Comparison of ENCODE assay signal across 17 cellular contexts in genomic region chr12:108613548-108613947, GRCh38. TPM values are rescaled to one million over a fixed set of nuclear protein-coding genes. Genes with fewer than 3 reads are reported as not detected.
DNase-seq lines count a peak whose midpoint lies in the region; ATAC-seq, FAIRE-seq and TF ChIP-seq lines count a peak whose summit lies in the region.
"Had no signal": no experiment of that assay in that cellular context is flagged by ENCODE, and none has a peak within 500 bp of the region (broad histone marks: within the 10 kb centered on the region; RNA-seq: fewer than 3 reads in every experiment).

No MANE protein-coding gene starts in this region.

- H4K20me1 ChIP-seq in GM12878 (ENCODE audit: control insufficient read depth, insufficient read depth) (no peaks in the 10 kb centered on the region), HepG2 (ENCODE audit: insufficient read depth, low read length) (no peaks in the 10 kb centered on the region)

- TF ChIP-seq EP300 in GM12878 (IDR thresholded peaks at IDR 0.05; ENCODE audit: borderline replicate concordance in 1 of 2, control insufficient read depth in 1 of 2, low read depth in 2 of 2, low read length in 2 of 2) (no peak), HepG2 (IDR thresholded peaks at IDR 0.05; ENCODE audit: low read depth in 2 of 2, low read length in 2 of 2) (no peak), HepG2 (CRISPR knock-in tag; IDR thresholded peaks at IDR 0.05; ENCODE audit: borderline replicate concordance) (no peak)

- H3K79me2 ChIP-seq in GM12878 (ENCODE audit: control insufficient read depth, insufficient read depth, low read length) (no peaks in the 10 kb centered on the region), HepG2 (ENCODE audit: insufficient read depth, low read length) (no peaks in the 10 kb centered on the region)

- BruUV-seq in GM12878 (replicated peaks; lab: Mats Ljungman, UMichigan) (no TSS peak), HepG2 (replicated peaks; lab: Mats Ljungman, UMichigan) (no TSS peak)

- H2AFZ ChIP-seq in GM12878 (ENCODE audit: control insufficient read depth, low read depth, low read length) (peak overlapping the region; percentile 33), HepG2 (ENCODE audit: low read length) (no peak overlapping the region)

- WGBS in GM12878 (ENCODE audit: insufficient coverage, insufficient replicate concordance, low lambda C conversion rate, missing lambda C conversion rate): 47% methylated on average over 9 of the region's 9 CpGs
- 20% methylated on average over 2 of the region's 9 CpGs for WGBS in HepG2 (ENCODE audit: low lambda C conversion rate)

- TF ChIP-seq RAD21 in GM12878 (IDR thresholded peaks at IDR 0.05; ENCODE audit: insufficient read depth, low read depth, low read length): no peak
- no peak for TF ChIP-seq RAD21 in HepG2 (CRISPR knock-in tag; IDR thresholded peaks at IDR 0.05)

- TF ChIP-seq POLR2A in GM12878 (IDR thresholded peaks at IDR 0.05; ENCODE audit: low read depth, low read length) (no peak), HepG2 (IDR thresholded peaks at IDR 0.05; ENCODE audit: insufficient read depth in 1 of 2, low read depth in 2 of 2, low read length in 2 of 2) (no peak)

- TF ChIP-seq CTCF in GM12878 (IDR thresholded peaks at IDR 0.05 in 2 of 3, conservative IDR thresholded peaks at IDR 0.05 in 1 of 3; ENCODE audit: control insufficient read depth in 2 of 3, extremely low read depth in 1 of 3, insufficient read depth in 1 of 3, low read depth in 3 of 3, low read length in 3 of 3): no peak
- TF ChIP-seq CTCF in foreskin fibroblast (IDR thresholded peaks at IDR 0.05; ENCODE audit: low read depth, low read length): no peak
- TF ChIP-seq CTCF in coronary artery (IDR thresholded peaks at IDR 0.05): no peak
- no peak for TF ChIP-seq CTCF in HepG2 (CRISPR knock-in tag; IDR thresholded peaks at IDR 0.05)

- in situ Hi-C loops in GM12878 (cut with MboI): no loop called here
- in situ Hi-C loops in HepG2 (cut with HindIII; ENCODE audit: extremely low pct_ligation_motif_present, low pct_unique_long_range_greater_than_20kb): no loop called here

- H3K9ac ChIP-seq in GM12878 (ENCODE audit: control insufficient read depth, insufficient read depth, low read length) (peak overlapping the region; percentile 50; the same call in 1 of the 2 replicates), HepG2 (ENCODE audit: insufficient read depth, low read depth, low read length) (no peak overlapping the region)

- no peak overlapping the region for H3K4me3 ChIP-seq in GM12878
- H3K4me3 ChIP-seq in foreskin fibroblast (ENCODE audit: low read depth in 1 of 2, low read length in 2 of 2): no peak overlapping the region
- H3K4me3 ChIP-seq in coronary artery: no peak overlapping the region
- no peak overlapping the region for H3K4me3 ChIP-seq in HepG2 (replicated peaks in 1 of 3; ENCODE audit: insufficient read depth in 1 of 3, low read depth in 2 of 3, low read length in 3 of 3)
- H3K4me3 ChIP-seq: ovary had no signal

- RAD21 ChIA-PET in GM12878 (lab: Charles Lee; ENCODE audit: unreplicated experiment): interaction anchor here (1.1 to 15.9 kb wide), 4 partner anchors 21 to 337 kb away, joined by 3 to 633 read pairs (median 5); partner anchors contain the start of genes ISCU, SART3 and SELPLG

- H3K4me2 ChIP-seq in GM12878 (ENCODE audit: control insufficient read depth, insufficient read depth) (peak overlapping the region; percentile 30; the same call in 1 of the 2 replicates), HepG2 (ENCODE audit: low read depth, low read length) (no peak overlapping the region)

- H3K27ac ChIP-seq in GM12878 (ENCODE audit: control insufficient read depth, insufficient read depth) (peak overlapping the region; percentile 65), coronary artery (no peak overlapping the region), HepG2 (ENCODE audit: extremely low read length, insufficient read depth, low read length) (no peak overlapping the region)
- H3K27ac ChIP-seq: ovary had no signal

- intact Hi-C loops in GM12878 (cut with micrococcal nuclease; ENCODE audit: unreplicated experiment): no loop called here
- intact Hi-C loops in HepG2 (cut with micrococcal nuclease; ENCODE audit: unreplicated experiment): no loop called here

- H3K27me3 ChIP-seq in GM12878 (replicated peaks in 1 of 2; ENCODE audit: control insufficient read depth in 2 of 2, insufficient read depth in 2 of 2, low read length in 1 of 2) (no peaks in the 10 kb centered on the region), HepG2 (ENCODE audit: control insufficient read depth in 1 of 2, insufficient read depth in 2 of 2, low read length in 2 of 2) (peaks cover 0 to 24% of the 10 kb centered on the region in 2 experiments; a peak in 4 of 5 replicates)
- H3K27me3 ChIP-seq: ovary had no signal

- FAIRE-seq in GM18507 (lab: Jason Lieb, UNC): peak; percentile 33
- FAIRE-seq in GM12878 (lab: Jason Lieb, UNC): no peak
- FAIRE-seq in HepG2 (lab: Jason Lieb, UNC): no peak

- SMC1A ChIA-PET in GM12878 (lab: Charles Lee; ENCODE audit: uncharacterized antibody, unreplicated experiment): interaction anchor here (0.9 to 11.4 kb wide), 3 partner anchors 24 to 51 kb away, joined by 3 to 718 read pairs (median 6); partner anchors contain the start of genes ISCU and SART3

- peak; percentile 16 for ATAC-seq in GM12878
- no peak for ATAC-seq in HepG2
- ATAC-seq: left cardiac atrium had no signal

- peaks cover 67% of the 10 kb centered on the region for H3K4me1 ChIP-seq in GM12878 (ENCODE audit: control insufficient read depth, insufficient read depth, low read length)
- peaks cover 16% of the 10 kb centered on the region for H3K4me1 ChIP-seq in HepG2 (ENCODE audit: insufficient read depth, low read length)

- peaks cover 13% of the 10 kb centered on the region; the same call in 2 of the 3 replicates for H3K9me3 ChIP-seq in GM12878 (replicated peaks; ENCODE audit: control insufficient read depth, insufficient read depth, low read length)
- no peaks in the 10 kb centered on the region for H3K9me3 ChIP-seq in HepG2 (ENCODE audit: low read length)
- H3K9me3 ChIP-seq: ovary had no signal

- POLR2A ChIA-PET in GM12878 (lab: Charles Lee) (interaction anchor here (1.1 to 6.1 kb wide), 6 partner anchors 21 to 46 kb away, joined by 3 to 73 read pairs (median 4); partner anchors contain the start of gene SELPLG), HepG2 (lab: Yijun Ruan, JAX) (no interaction called here)

- H3K36me3 ChIP-seq in GM12878 (ENCODE audit: control insufficient read depth in 2 of 2, insufficient read depth in 2 of 2, low read length in 1 of 2) (no peaks in the 10 kb centered on the region), HepG2 (replicated peaks in 1 of 2; ENCODE audit: control insufficient read depth in 1 of 2, insufficient read depth in 2 of 2, low read length in 2 of 2) (no peaks in the 10 kb centered on the region)
- H3K36me3 ChIP-seq: ovary had no signal

- no peak for DNase-seq in GM18507 (ENCODE audit: extremely low spot score, insufficient read length, low read depth)
- no peak for DNase-seq in GM12878 (ENCODE audit: low read depth, low spot score)
- DNase-seq in myocyte (ENCODE audit: low read depth): peak; percentile 52
- no peak for DNase-seq in foreskin fibroblast
- DNase-seq in coronary artery (ENCODE audit: low spot score): no peak
- DNase-seq in SKM-1 treated with dmso at 0.1 percent for 144 hours (lab: John Stamatoyannopoulos, UW; ENCODE audit: unreplicated experiment): no peak
- DNase-seq in HepG2 (ENCODE audit: low spot score): no peak
- DNase-seq: cortex of kidney; DMS153; foreskin melanocyte; GOT3; KBM-7; left cardiac atrium; NCI-H2029; NK-92 treated with Interleukin-12 subunit alpha and Interleukin-12 subunit beta, amount 100 ng/mL, for 24 hours; ovary; stimulated activated CD4-positive, alpha-beta T cell treated with anti-CD3 and anti-CD28 coated beads, Interleukin-4, amount 100 ng/mL, for 1 hour had no signal

- CTCF ChIA-PET in GM12878 (lab: Yijun Ruan, JAX): interaction anchor here (1.6 to 17.2 kb wide), 2 partner anchors 22 to 46 kb away, joined by 3 to 866 read pairs; partner anchors contain the start of genes ISCU and SART3
- CTCF ChIA-PET in HepG2 (lab: Yijun Ruan, JAX; ENCODE audit: low intra/inter-chr PET ratio, low total read pairs): no interaction called here

RNA-seq across cellular contexts. Expression of gene TMEM119, which starts 15.7 kb away (rescaled TPM):
- 0.27 TPM in 1 of 2 replicates, not detected in the other for total RNA-seq in GM12878 (2013; cell fraction: nucleolus; rRNA removed)
- total RNA-seq in GM12878 (2014; rRNA removed): 0.05 and 0.11 TPM in 2 replicates
- not detected in 2 replicates for total RNA-seq in GM12878 (2014; rRNA removed; fragmentation: Illumina TruSeq; extraction: Trizol)
- total RNA-seq in GM12878 (2021): 0.44 TPM in 1 of 2 replicates, not detected in the other
- polyA plus RNA-seq in GM12878 (2011; ENCODE audit: low read depth): 0.22 TPM
- polyA plus RNA-seq in GM12878 (2011; rRNA removed): 0.23 and 0.29 TPM in 2 replicates
- 0.19 and 0.35 TPM in 2 replicates for polyA plus RNA-seq in GM12878 (2011; cell fraction: cytosol; rRNA removed)
- polyA plus RNA-seq in GM12878 (2011; cell fraction: nucleus; rRNA removed): 0.59 and 0.67 TPM in 2 replicates
- polyA plus RNA-seq in GM12878 (2012): 0.12 and 0.53 TPM in 2 replicates
- not detected in 2 replicates for polyA plus RNA-seq in GM12878 (2014; fragmentation: Illumina TruSeq; extraction: Trizol)
- not detected for polyA plus RNA-seq in GM12878 (2014; fragmentation: Nextera tagmentation; extraction: Ambion mirVana)
- 0.08 TPM in 1 of 2 replicates, not detected in the other for polyA plus RNA-seq in GM12878 (2014; rRNA removed)
- polyA plus RNA-seq in GM12878 (2016; fragmentation: Nextera tagmentation; extraction: Ambion mirVana): under 1 TPM; 0.15 to 0.19 TPM
- 0.41 and 0.51 TPM in 2 replicates for polyA minus RNA-seq in GM12878 (2011; rRNA and poly(A)+ RNA removed)
- not detected in 2 replicates for polyA minus RNA-seq in GM12878 (2011; cell fraction: cytosol; rRNA and poly(A)+ RNA removed)
- 0.12 and 0.48 TPM in 2 replicates for polyA minus RNA-seq in GM12878 (2011; cell fraction: nucleus; rRNA and poly(A)+ RNA removed)
- 34.4 and 55.5 TPM in 2 replicates for total RNA-seq in myocyte
- 50.8 TPM for polyA plus RNA-seq in myocyte (2012)
- not detected in 2 replicates for total RNA-seq in HepG2 (2016; rRNA removed; fragmentation: Illumina TruSeq; extraction: Trizol)
- not detected in 2 replicates for total RNA-seq in HepG2 (2016; cell fraction: cytosol; rRNA removed; fragmentation: Illumina TruSeq; extraction: Trizol; ENCODE audit: low read depth)
- not detected in 2 replicates for total RNA-seq in HepG2 (2016; cell fraction: insoluble cytoplasmic fraction; rRNA removed; fragmentation: Illumina TruSeq; extraction: Trizol)
- total RNA-seq in HepG2 (2016; cell fraction: membrane; rRNA removed; fragmentation: Illumina TruSeq; extraction: Trizol): not detected in 2 replicates
- total RNA-seq in HepG2 (2016; cell fraction: nucleus; rRNA removed; fragmentation: Illumina TruSeq; extraction: Trizol): not detected in 2 replicates
- not detected in 2 replicates for polyA plus RNA-seq in HepG2 (2011; rRNA removed)
- polyA plus RNA-seq in HepG2 (2011; cell fraction: cytosol; rRNA removed): not detected in 2 replicates
- not detected in 2 replicates for polyA plus RNA-seq in HepG2 (2011; cell fraction: nucleus; rRNA removed)
- polyA plus RNA-seq in HepG2 (2012): not detected in 2 replicates
- polyA plus RNA-seq in HepG2 (2016; cell fraction: cytosol; fragmentation: Illumina TruSeq; extraction: Trizol; ENCODE audit: low read depth): not detected in 2 replicates
- polyA plus RNA-seq in HepG2 (2016; cell fraction: insoluble cytoplasmic fraction; fragmentation: Illumina TruSeq; extraction: Trizol; ENCODE audit: low read depth): not detected in 2 replicates
- not detected in 2 replicates for polyA plus RNA-seq in HepG2 (2016; cell fraction: membrane; fragmentation: Illumina TruSeq; extraction: Trizol; ENCODE audit: low read depth)
- not detected in 2 replicates for polyA plus RNA-seq in HepG2 (2016; cell fraction: nucleus; fragmentation: Illumina TruSeq; extraction: Trizol; ENCODE audit: insufficient read depth, low read depth)
- polyA minus RNA-seq in HepG2 (2011; rRNA and poly(A)+ RNA removed; ENCODE audit: low replicate concordance): not detected in 2 replicates
- not detected in 2 replicates for polyA minus RNA-seq in HepG2 (2011; cell fraction: cytosol; rRNA and poly(A)+ RNA removed)
- polyA minus RNA-seq in HepG2 (2011; cell fraction: nucleus; rRNA and poly(A)+ RNA removed): not detected in 2 replicates

RNA-seq across cellular contexts. Expression of gene SELPLG, which starts 20.1 kb away (rescaled TPM):
- total RNA-seq in GM12878 (2013; cell fraction: nucleolus; rRNA removed): 102 and 112 TPM in 2 replicates
- total RNA-seq in GM12878 (2014; rRNA removed): 31.4 and 31.5 TPM in 2 replicates
- total RNA-seq in GM12878 (2014; rRNA removed; fragmentation: Illumina TruSeq; extraction: Trizol): 15.2 and 17.0 TPM in 2 replicates
- 20.7 and 21.0 TPM in 2 replicates for total RNA-seq in GM12878 (2021)
- 24.8 TPM for polyA plus RNA-seq in GM12878 (2011; ENCODE audit: low read depth)
- 10.6 and 24.1 TPM in 2 replicates for polyA plus RNA-seq in GM12878 (2011; rRNA removed)
- polyA plus RNA-seq in GM12878 (2011; cell fraction: cytosol; rRNA removed): 39.6 and 46.7 TPM in 2 replicates
- polyA plus RNA-seq in GM12878 (2011; cell fraction: nucleus; rRNA removed): 17.9 and 23.7 TPM in 2 replicates
- polyA plus RNA-seq in GM12878 (2012): 44.5 and 45.4 TPM in 2 replicates
- 8.7 and 25.8 TPM in 2 replicates for polyA plus RNA-seq in GM12878 (2014; fragmentation: Illumina TruSeq; extraction: Trizol)
- polyA plus RNA-seq in GM12878 (2014; fragmentation: Nextera tagmentation; extraction: Ambion mirVana): 1 to 10 TPM; 3.2 to 5.3 TPM
- 32.3 and 33.3 TPM in 2 replicates for polyA plus RNA-seq in GM12878 (2014; rRNA removed)
- 10 to 100 TPM; 23.6 to 29.5 TPM for polyA plus RNA-seq in GM12878 (2016; fragmentation: Nextera tagmentation; extraction: Ambion mirVana)
- polyA minus RNA-seq in GM12878 (2011; rRNA and poly(A)+ RNA removed): 19.2 and 29.2 TPM in 2 replicates
- polyA minus RNA-seq in GM12878 (2011; cell fraction: cytosol; rRNA and poly(A)+ RNA removed): 4.7 and 6.8 TPM in 2 replicates
- 4.2 and 6.7 TPM in 2 replicates for polyA minus RNA-seq in GM12878 (2011; cell fraction: nucleus; rRNA and poly(A)+ RNA removed)
- total RNA-seq in myocyte: 2.4 and 2.9 TPM in 2 replicates
- 5.1 TPM for polyA plus RNA-seq in myocyte (2012)
- total RNA-seq in HepG2 (2016; rRNA removed; fragmentation: Illumina TruSeq; extraction: Trizol): not detected in 2 replicates
- total RNA-seq in HepG2 (2016; cell fraction: cytosol; rRNA removed; fragmentation: Illumina TruSeq; extraction: Trizol; ENCODE audit: low read depth): not detected in 2 replicates
- not detected in 2 replicates for total RNA-seq in HepG2 (2016; cell fraction: insoluble cytoplasmic fraction; rRNA removed; fragmentation: Illumina TruSeq; extraction: Trizol)
- not detected in 2 replicates for total RNA-seq in HepG2 (2016; cell fraction: membrane; rRNA removed; fragmentation: Illumina TruSeq; extraction: Trizol)
- total RNA-seq in HepG2 (2016; cell fraction: nucleus; rRNA removed; fragmentation: Illumina TruSeq; extraction: Trizol): not detected in 2 replicates
- 0.07 and 0.12 TPM in 2 replicates for polyA plus RNA-seq in HepG2 (2011; rRNA removed)
- polyA plus RNA-seq in HepG2 (2011; cell fraction: cytosol; rRNA removed): 0.07 and 0.08 TPM in 2 replicates
- 0.14 and 0.16 TPM in 2 replicates for polyA plus RNA-seq in HepG2 (2011; cell fraction: nucleus; rRNA removed)
- not detected in 2 replicates for polyA plus RNA-seq in HepG2 (2012)
- polyA plus RNA-seq in HepG2 (2016; cell fraction: cytosol; fragmentation: Illumina TruSeq; extraction: Trizol; ENCODE audit: low read depth): not detected in 2 replicates
- 0.10 TPM in 1 of 2 replicates, not detected in the other for polyA plus RNA-seq in HepG2 (2016; cell fraction: insoluble cytoplasmic fraction; fragmentation: Illumina TruSeq; extraction: Trizol; ENCODE audit: low read depth)
- polyA plus RNA-seq in HepG2 (2016; cell fraction: membrane; fragmentation: Illumina TruSeq; extraction: Trizol; ENCODE audit: low read depth): not detected in 2 replicates
- polyA plus RNA-seq in HepG2 (2016; cell fraction: nucleus; fragmentation: Illumina TruSeq; extraction: Trizol; ENCODE audit: insufficient read depth, low read depth): not detected in 2 replicates
- 0.26 and 2.7 TPM in 2 replicates for polyA minus RNA-seq in HepG2 (2011; rRNA and poly(A)+ RNA removed; ENCODE audit: low replicate concordance)
- not detected in 2 replicates for polyA minus RNA-seq in HepG2 (2011; cell fraction: cytosol; rRNA and poly(A)+ RNA removed)
- polyA minus RNA-seq in HepG2 (2011; cell fraction: nucleus; rRNA and poly(A)+ RNA removed): not detected in 2 replicates

RNA-seq across cellular contexts. Expression of gene ISCU, which starts 51.2 kb away (rescaled TPM):
- 104 and 106 TPM in 2 replicates for total RNA-seq in GM12878 (2013; cell fraction: nucleolus; rRNA removed)
- total RNA-seq in GM12878 (2014; rRNA removed) (177 and 189 TPM in 2 replicates), GM12878 (2014; rRNA removed; fragmentation: Illumina TruSeq; extraction: Trizol) (109 and 113 TPM in 2 replicates), GM12878 (2021) (102 and 108 TPM in 2 replicates), myocyte (129 and 149 TPM in 2 replicates), HepG2 (2016; rRNA removed; fragmentation: Illumina TruSeq; extraction: Trizol) (107 and 131 TPM in 2 replicates)
- polyA plus RNA-seq in GM12878 (2011; ENCODE audit: low read depth): 160 TPM
- polyA plus RNA-seq in GM12878 (2011; rRNA removed) (247 and 284 TPM in 2 replicates), GM12878 (2014; fragmentation: Illumina TruSeq; extraction: Trizol) (122 and 127 TPM in 2 replicates), GM12878 (2014; fragmentation: Nextera tagmentation; extraction: Ambion mirVana) (10 to 100 TPM; 32.8 to 66.1 TPM), GM12878 (2014; rRNA removed) (132 and 135 TPM in 2 replicates), GM12878 (2016; fragmentation: Nextera tagmentation; extraction: Ambion mirVana) (100 to 1,000 TPM; 248 to 260 TPM), HepG2 (2011; rRNA removed) (85.9 and 94.4 TPM in 2 replicates)
- 166 and 191 TPM in 2 replicates for polyA plus RNA-seq in GM12878 (2011; cell fraction: cytosol; rRNA removed)
- 213 and 333 TPM in 2 replicates for polyA plus RNA-seq in GM12878 (2011; cell fraction: nucleus; rRNA removed)
- polyA plus RNA-seq in GM12878 (2012): 148 and 150 TPM in 2 replicates
- 128 and 131 TPM in 2 replicates for polyA minus RNA-seq in GM12878 (2011; rRNA and poly(A)+ RNA removed)
- polyA minus RNA-seq in GM12878 (2011; cell fraction: cytosol; rRNA and poly(A)+ RNA removed): 38.4 and 44.5 TPM in 2 replicates
- 87.0 and 88.1 TPM in 2 replicates for polyA minus RNA-seq in GM12878 (2011; cell fraction: nucleus; rRNA and poly(A)+ RNA removed)
- 188 TPM for polyA plus RNA-seq in myocyte (2012)
- total RNA-seq in HepG2 (2016; cell fraction: cytosol; rRNA removed; fragmentation: Illumina TruSeq; extraction: Trizol; ENCODE audit: low read depth): 132 and 143 TPM in 2 replicates
- total RNA-seq in HepG2 (2016; cell fraction: insoluble cytoplasmic fraction; rRNA removed; fragmentation: Illumina TruSeq; extraction: Trizol): 110 and 134 TPM in 2 replicates
- 177 and 190 TPM in 2 replicates for total RNA-seq in HepG2 (2016; cell fraction: membrane; rRNA removed; fragmentation: Illumina TruSeq; extraction: Trizol)
- total RNA-seq in HepG2 (2016; cell fraction: nucleus; rRNA removed; fragmentation: Illumina TruSeq; extraction: Trizol): 57.1 and 61.7 TPM in 2 replicates
- polyA plus RNA-seq in HepG2 (2011; cell fraction: cytosol; rRNA removed): 52.6 and 73.1 TPM in 2 replicates
- 109 and 121 TPM in 2 replicates for polyA plus RNA-seq in HepG2 (2011; cell fraction: nucleus; rRNA removed)
- polyA plus RNA-seq in HepG2 (2012): 68.8 and 75.6 TPM in 2 replicates
- 179 and 208 TPM in 2 replicates for polyA plus RNA-seq in HepG2 (2016; cell fraction: cytosol; fragmentation: Illumina TruSeq; extraction: Trizol; ENCODE audit: low read depth)
- 160 and 163 TPM in 2 replicates for polyA plus RNA-seq in HepG2 (2016; cell fraction: insoluble cytoplasmic fraction; fragmentation: Illumina TruSeq; extraction: Trizol; ENCODE audit: low read depth)
- polyA plus RNA-seq in HepG2 (2016; cell fraction: membrane; fragmentation: Illumina TruSeq; extraction: Trizol; ENCODE audit: low read depth): 188 and 198 TPM in 2 replicates
- 121 and 125 TPM in 2 replicates for polyA plus RNA-seq in HepG2 (2016; cell fraction: nucleus; fragmentation: Illumina TruSeq; extraction: Trizol; ENCODE audit: insufficient read depth, low read depth)
- polyA minus RNA-seq in HepG2 (2011; rRNA and poly(A)+ RNA removed; ENCODE audit: low replicate concordance): 27.0 and 56.6 TPM in 2 replicates
- polyA minus RNA-seq in HepG2 (2011; cell fraction: cytosol; rRNA and poly(A)+ RNA removed): 22.4 and 23.6 TPM in 2 replicates
- polyA minus RNA-seq in HepG2 (2011; cell fraction: nucleus; rRNA and poly(A)+ RNA removed): 41.3 and 43.5 TPM in 2 replicates

RNA-seq across cellular contexts. Expression of gene SART3, which starts 52.6 kb away (rescaled TPM):
- 313 and 332 TPM in 2 replicates for total RNA-seq in GM12878 (2013; cell fraction: nucleolus; rRNA removed)
- total RNA-seq in GM12878 (2014; rRNA removed) (157 and 179 TPM in 2 replicates), GM12878 (2014; rRNA removed; fragmentation: Illumina TruSeq; extraction: Trizol) (80.8 and 82.6 TPM in 2 replicates), GM12878 (2021) (70.2 and 70.8 TPM in 2 replicates), myocyte (39.6 and 43.0 TPM in 2 replicates), HepG2 (2016; rRNA removed; fragmentation: Illumina TruSeq; extraction: Trizol) (60.7 and 69.9 TPM in 2 replicates)
- 47.8 TPM for polyA plus RNA-seq in GM12878 (2011; ENCODE audit: low read depth)
- polyA plus RNA-seq in GM12878 (2011; rRNA removed) (49.7 and 53.7 TPM in 2 replicates), GM12878 (2014; fragmentation: Illumina TruSeq; extraction: Trizol) (49.3 and 52.8 TPM in 2 replicates), GM12878 (2014; fragmentation: Nextera tagmentation; extraction: Ambion mirVana) (10 to 100 TPM in 1 of 2 experiments, 1 to 10 TPM in 1; 8.8 to 16.1 TPM), GM12878 (2014; rRNA removed) (59.5 and 83.2 TPM in 2 replicates), GM12878 (2016; fragmentation: Nextera tagmentation; extraction: Ambion mirVana) (10 to 100 TPM; 51.1 to 56.2 TPM), HepG2 (2011; rRNA removed) (15.3 and 16.1 TPM in 2 replicates)
- 34.6 and 39.2 TPM in 2 replicates for polyA plus RNA-seq in GM12878 (2011; cell fraction: cytosol; rRNA removed)
- 112 and 140 TPM in 2 replicates for polyA plus RNA-seq in GM12878 (2011; cell fraction: nucleus; rRNA removed)
- polyA plus RNA-seq in GM12878 (2012): 51.0 and 51.2 TPM in 2 replicates
- 82.6 and 88.4 TPM in 2 replicates for polyA minus RNA-seq in GM12878 (2011; rRNA and poly(A)+ RNA removed)
- 23.0 and 24.8 TPM in 2 replicates for polyA minus RNA-seq in GM12878 (2011; cell fraction: cytosol; rRNA and poly(A)+ RNA removed)
- 166 and 282 TPM in 2 replicates for polyA minus RNA-seq in GM12878 (2011; cell fraction: nucleus; rRNA and poly(A)+ RNA removed)
- 30.4 TPM for polyA plus RNA-seq in myocyte (2012)
- total RNA-seq in HepG2 (2016; cell fraction: cytosol; rRNA removed; fragmentation: Illumina TruSeq; extraction: Trizol; ENCODE audit: low read depth): 21.9 and 27.2 TPM in 2 replicates
- 55.9 and 75.2 TPM in 2 replicates for total RNA-seq in HepG2 (2016; cell fraction: insoluble cytoplasmic fraction; rRNA removed; fragmentation: Illumina TruSeq; extraction: Trizol)
- total RNA-seq in HepG2 (2016; cell fraction: membrane; rRNA removed; fragmentation: Illumina TruSeq; extraction: Trizol): 19.7 and 22.5 TPM in 2 replicates
- 77.0 and 82.1 TPM in 2 replicates for total RNA-seq in HepG2 (2016; cell fraction: nucleus; rRNA removed; fragmentation: Illumina TruSeq; extraction: Trizol)
- polyA plus RNA-seq in HepG2 (2011; cell fraction: cytosol; rRNA removed): 8.3 and 9.4 TPM in 2 replicates
- 27.3 and 39.2 TPM in 2 replicates for polyA plus RNA-seq in HepG2 (2011; cell fraction: nucleus; rRNA removed)
- polyA plus RNA-seq in HepG2 (2012): 26.6 and 31.2 TPM in 2 replicates
- 2.3 and 2.5 TPM in 2 replicates for polyA plus RNA-seq in HepG2 (2016; cell fraction: cytosol; fragmentation: Illumina TruSeq; extraction: Trizol; ENCODE audit: low read depth)
- 35.5 and 40.7 TPM in 2 replicates for polyA plus RNA-seq in HepG2 (2016; cell fraction: insoluble cytoplasmic fraction; fragmentation: Illumina TruSeq; extraction: Trizol; ENCODE audit: low read depth)
- polyA plus RNA-seq in HepG2 (2016; cell fraction: membrane; fragmentation: Illumina TruSeq; extraction: Trizol; ENCODE audit: low read depth): 5.1 and 6.5 TPM in 2 replicates
- 53.6 and 61.3 TPM in 2 replicates for polyA plus RNA-seq in HepG2 (2016; cell fraction: nucleus; fragmentation: Illumina TruSeq; extraction: Trizol; ENCODE audit: insufficient read depth, low read depth)
- polyA minus RNA-seq in HepG2 (2011; rRNA and poly(A)+ RNA removed; ENCODE audit: low replicate concordance): 27.4 and 45.1 TPM in 2 replicates
- 11.9 and 15.4 TPM in 2 replicates for polyA minus RNA-seq in HepG2 (2011; cell fraction: cytosol; rRNA and poly(A)+ RNA removed)
- polyA minus RNA-seq in HepG2 (2011; cell fraction: nucleus; rRNA and poly(A)+ RNA removed): 155 and 179 TPM in 2 replicates

Comparison
In these comparisons a context has a peak if more than half of its experiments do, and no peak if none do; other contexts are left out.
1. RNA of gene TMEM119, which starts 15.7 kb away (total RNA-seq): 34.4 to 55.5 TPM in myocyte; 0.05 to 0.44 TPM in GM12878 and not detected in HepG2; every median in the first group is over 10 times any median in the second.